Comparison of ENCODE assay signal across 1 cellular context in genomic region chr5:160020969-160021368, GRCh38.
TF ChIP-seq lines count a peak whose summit lies in the region.

No MANE protein-coding gene starts in this region.

TF ChIP-seq in endothelial cell of umbilical vein, 7 proteins besides CTCF, POLR2A, EP300 and RAD21:
- TF ChIP-seq, protein P1, sequence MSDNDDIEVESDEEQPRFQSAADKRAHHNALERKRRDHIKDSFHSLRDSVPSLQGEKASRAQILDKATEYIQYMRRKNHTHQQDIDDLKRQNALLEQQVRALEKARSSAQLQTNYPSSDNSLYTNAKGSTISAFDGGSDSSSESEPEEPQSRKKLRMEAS (IDR thresholded peaks at IDR 0.05; ENCODE audit: insufficient read depth, insufficient read length) = no peak
- TF ChIP-seq POLR2AphosphoS5 (IDR thresholded peaks at IDR 0.05; ENCODE audit: insufficient read depth, low read depth, low read length) (peak; percentile 15), JUN (IDR thresholded peaks at IDR 0.05; ENCODE audit: borderline replicate concordance, insufficient read depth, insufficient read length, low read depth) (no peak), FOS (IDR thresholded peaks at IDR 0.05; ENCODE audit: borderline replicate concordance, insufficient read depth, low read length) (peak; percentile 20)
TF ChIP-seq in endothelial cell of umbilical vein: peak in this region for 2.
